ENCODE assay signal across 13 cellular contexts in the genomic region with DNA sequence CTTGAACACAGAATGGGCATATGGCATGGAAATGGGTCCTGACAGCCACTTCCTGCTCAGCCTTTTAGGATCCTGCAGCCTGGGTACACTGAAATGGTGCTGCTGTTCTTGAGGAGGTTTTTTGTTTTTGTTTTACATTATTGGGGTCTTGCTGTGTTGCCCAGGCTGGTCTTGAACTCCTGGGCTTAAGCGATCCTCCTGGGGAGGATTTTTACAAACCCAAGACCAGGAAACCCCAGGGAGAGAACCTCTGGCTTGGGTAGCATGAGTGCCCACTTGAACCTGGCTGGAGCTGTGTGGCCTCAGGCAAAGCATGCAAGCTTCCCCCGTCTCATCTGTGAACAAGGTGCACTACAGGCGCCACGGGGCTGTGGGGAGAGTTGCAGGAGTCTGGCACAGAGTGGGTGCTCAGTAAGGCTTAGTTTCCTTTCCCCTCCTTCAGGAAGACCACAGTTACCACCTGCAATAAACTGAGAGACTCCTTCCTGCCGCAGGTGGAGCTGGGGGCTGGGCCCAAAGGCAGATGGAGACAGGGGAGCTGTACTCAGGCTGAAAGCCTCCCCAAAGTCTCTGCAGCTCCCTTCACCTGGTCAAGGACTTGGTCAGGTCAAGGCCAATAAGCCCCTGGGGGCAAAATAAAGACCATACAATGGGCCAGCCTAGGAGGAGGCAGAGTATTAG. TPM values are rescaled to one million over a fixed set of nuclear protein-coding genes. Genes with fewer than 3 reads are reported as not detected.
DNase-seq lines count a peak whose midpoint lies in the region; ATAC-seq and TF ChIP-seq lines count a peak whose summit lies in the region.
"Had no signal": no experiment of that assay in that cellular context is flagged by ENCODE, and none has a peak within 500 bp of the region (broad histone marks: within the 10 kb centered on the region; RNA-seq: fewer than 3 reads in every experiment).

No MANE protein-coding gene starts in this region.

- H3K4me3 ChIP-seq in CD8-positive, alpha-beta T cell (ENCODE audit: low read depth, low read length): peak overlapping the region; percentile 79
- no peak overlapping the region for H3K4me3 ChIP-seq in SK-N-SH (ENCODE audit: low read depth in 2 of 2, low read length in 1 of 2)

- TF ChIP-seq RAD21 in SK-N-SH (IDR thresholded peaks at IDR 0.05; ENCODE audit: low read length): no peak

- H3K4me1 Mint-ChIP-seq in CD8-positive, alpha-beta T cell (ENCODE audit: low read depth): peaks cover 61% of the 10 kb centered on the region

- peaks cover 56% of the 10 kb centered on the region for H3K36me3 Mint-ChIP-seq in CD8-positive, alpha-beta T cell

- H3K9me3 Mint-ChIP-seq in CD8-positive, alpha-beta T cell: no peaks in the 10 kb centered on the region

- no peaks in the 10 kb centered on the region for H3K27me3 Mint-ChIP-seq in CD8-positive, alpha-beta T cell (ENCODE audit: low read depth)

- H3K9me2 ChIP-seq in SK-N-SH: no peaks in the 10 kb centered on the region

- no peaks in the 10 kb centered on the region for H3K9me3 ChIP-seq in CD8-positive, alpha-beta T cell (ENCODE audit: low read length)
- no peaks in the 10 kb centered on the region for H3K9me3 ChIP-seq in SK-N-SH

- no peaks in the 10 kb centered on the region for H3K79me2 ChIP-seq in SK-N-SH (ENCODE audit: insufficient read depth)

- no peaks in the 10 kb centered on the region for H3F3A ChIP-seq in SK-N-SH (replicated peaks; ENCODE audit: insufficient read depth)

- DNase-seq in CD8-positive, alpha-beta T cell: peak; percentile 20 to 79 (median 70)
- peak; percentile 42 to 51 for DNase-seq in activated CD4-positive, alpha-beta T cell treated with anti-CD3 and anti-CD28 coated beads, Interleukin-2, amount 50 U/mL, for 4 hours
- peak; percentile 43 for DNase-seq in activated naive CD8-positive, alpha-beta T cell treated with anti-CD3 and anti-CD28 coated beads, Interleukin-2, amount 50 U/mL, for 16 hours (ENCODE audit: low read depth, low spot score)
- DNase-seq in stimulated activated CD4-positive, alpha-beta T cell treated with anti-CD3 and anti-CD28 coated beads, Interleukin-2, amount 100 ng/mL, for 48 hours: peak; percentile 43 to 47
- DNase-seq in NCI-H226 (no peak), SK-N-SH (no peak), NCI-H2171 treated with DMSO at 0.1 percent for 48 hours (lab: John Stamatoyannopoulos, UW) (no peak)
- DNase-seq: AML-193, anterior cingulate cortex, IMR-90 had no signal

- peak; percentile 79 for ATAC-seq in CD8-positive, alpha-beta T cell
- ATAC-seq in GM21423 (IDR thresholded peaks at IDR 0.05; ENCODE audit: unreplicated experiment): no peak
- ATAC-seq: Panc1 had no signal

- H4K20me1 ChIP-seq in SK-N-SH (ENCODE audit: insufficient read depth): no peaks in the 10 kb centered on the region

- H3K27ac ChIP-seq in CD8-positive, alpha-beta T cell (ENCODE audit: low read depth, low read length): peak overlapping the region; percentile 77
- H3K27ac ChIP-seq in SK-N-SH (ENCODE audit: low read depth in 2 of 2, low read length in 1 of 2): no peak overlapping the region

- 67% methylated on average over 4 of the region's 5 CpGs for WGBS in SK-N-SH (ENCODE audit: low lambda C conversion rate)

- CTCF ChIA-PET in CD8-positive, alpha-beta T cell (lab: Charles Lee): interaction anchor here (0.6 to 8.3 kb wide), 8 partner anchors 14 to 37 kb away, joined by 3 to 56 read pairs (median 4); no protein-coding TSS in a partner anchor
- CTCF ChIA-PET in SK-N-SH (lab: Yijun Ruan, JAX): interaction anchor here (1.3 kb wide), 1 partner anchor 23 kb away, joined by 3 read pairs; no protein-coding TSS in a partner anchor

- H3K4me1 ChIP-seq in CD8-positive, alpha-beta T cell (ENCODE audit: insufficient read depth, low read length): peaks cover 43% of the 10 kb centered on the region
- no peaks in the 10 kb centered on the region for H3K4me1 ChIP-seq in SK-N-SH (ENCODE audit: control insufficient read depth in 1 of 2, insufficient read depth in 2 of 2, low read depth in 1 of 2, low read length in 1 of 2)

- H3K27me3 ChIP-seq in CD8-positive, alpha-beta T cell (ENCODE audit: insufficient read depth, low read length): no peaks in the 10 kb centered on the region
- no peaks in the 10 kb centered on the region for H3K27me3 ChIP-seq in SK-N-SH (ENCODE audit: insufficient read depth)

- TF ChIP-seq EP300 in SK-N-SH (IDR thresholded peaks at IDR 0.05; ENCODE audit: borderline replicate concordance in 1 of 2, low read depth in 1 of 2, low read length in 1 of 2): no peak

- intact Hi-C loops in CD8-positive, alpha-beta T cell (cut with DNase I, micrococcal nuclease): loop anchor here (1.0 to 2.0 kb wide), 4 partner anchors 13 to 102 kb away; a partner anchor contains a TSS

- peak overlapping the region; percentile 98 for H3K27ac Mint-ChIP-seq in CD8-positive, alpha-beta T cell

- TF ChIP-seq CTCF in CD8-positive, alpha-beta T cell (IDR thresholded peaks at IDR 0.05): no peak
- TF ChIP-seq CTCF in SK-N-SH (IDR thresholded peaks at IDR 0.05): no peak

- no peak overlapping the region for H3K4me2 ChIP-seq in SK-N-SH

- H2AFZ ChIP-seq in SK-N-SH (ENCODE audit: low read depth): no peak overlapping the region

- POLR2A ChIA-PET in CD8-positive, alpha-beta T cell (lab: Charles Lee): interaction anchor here (0.6 to 8.4 kb wide), 6 partner anchors 11 to 244 kb away, joined by 3 to 73 read pairs (median 8); a partner anchor contains a TSS
- POLR2A ChIA-PET in SK-N-SH (lab: Yijun Ruan, JAX): no interaction called here

- peak overlapping the region; percentile 98 for H3K4me3 Mint-ChIP-seq in CD8-positive, alpha-beta T cell

- no peak overlapping the region for H3K9ac ChIP-seq in SK-N-SH

- peaks cover 21% of the 10 kb centered on the region for H3K36me3 ChIP-seq in CD8-positive, alpha-beta T cell (ENCODE audit: insufficient read depth, low read length)
- H3K36me3 ChIP-seq in SK-N-SH (replicated peaks in 1 of 2; ENCODE audit: control insufficient read depth in 1 of 2, insufficient read depth in 2 of 2, low read length in 1 of 2): no peaks in the 10 kb centered on the region

TF ChIP-seq in SK-N-SH, 30 proteins besides CTCF, POLR2A, EP300 and RAD21:
- TF ChIP-seq RXRA (IDR thresholded peaks at IDR 0.05; ENCODE audit: borderline replicate concordance, low read depth) (no peak), GATA2 (CRISPR knock-in tag; IDR thresholded peaks at IDR 0.05) (no peak), YY1 (IDR thresholded peaks at IDR 0.05; ENCODE audit: low read depth) (no peak), RCOR1 (IDR thresholded peaks at IDR 0.05; ENCODE audit: low read length) (no peak), NRF1 (IDR thresholded peaks at IDR 0.05; ENCODE audit: low read depth, low read length) (no peak)
TF ChIP-seq in SK-N-SH: peak in this region for 0.

RNA-seq across cellular contexts. Expression of a gene that starts 1.8 kb away (rescaled TPM):
- 10 to 100 TPM; 58.5 to 60.3 TPM for total RNA-seq in CD8-positive, alpha-beta T cell
- 0.03 TPM in 1 of 2 replicates, not detected in the other for polyA plus RNA-seq in SK-N-SH (2012; rRNA removed)
- 0.03 TPM in 1 of 2 replicates, not detected in the other for polyA plus RNA-seq in SK-N-SH (2012; cell fraction: cytosol; rRNA removed)
- polyA plus RNA-seq in SK-N-SH (2012; cell fraction: nucleus; rRNA removed): 0.08 and 0.14 TPM in 2 replicates
- total RNA-seq: fibroblast of villous mesenchyme, IMR-90 had no signal

RNA-seq across cellular contexts. Expression of a gene that starts 38.6 kb away (rescaled TPM):
- total RNA-seq in CD8-positive, alpha-beta T cell: 100 to 1,000 TPM; 106 to 108 TPM
- 91.1 and 108 TPM in 2 replicates for polyA plus RNA-seq in SK-N-SH (2012; rRNA removed)
- polyA plus RNA-seq in SK-N-SH (2012; cell fraction: cytosol; rRNA removed): 117 and 118 TPM in 2 replicates
- 46.3 and 65.7 TPM in 2 replicates for polyA plus RNA-seq in SK-N-SH (2012; cell fraction: nucleus; rRNA removed)

Comparison
In these comparisons a context has a peak if more than half of its experiments do, and no peak if none do; other contexts are left out.
1. DNase-seq: peak in CD8-positive, alpha-beta T cell (7 of 7), activated CD4-positive, alpha-beta T cell treated with anti-CD3 and anti-CD28 coated beads, Interleukin-2, amount 50 U/mL, for 4 hours (2 of 2), activated naive CD8-positive, alpha-beta T cell treated with anti-CD3 and anti-CD28 coated beads, Interleukin-2, amount 50 U/mL, for 16 hours (single experiment) and stimulated activated CD4-positive, alpha-beta T cell treated with anti-CD3 and anti-CD28 coated beads, Interleukin-2, amount 100 ng/mL, for 48 hours (2 of 2); none in NCI-H226 (single experiment), SK-N-SH (single experiment) and NCI-H2171 treated with DMSO at 0.1 percent for 48 hours (single experiment).